8 cellular contexts compared by ENCODE assay signal in the genomic region with DNA sequence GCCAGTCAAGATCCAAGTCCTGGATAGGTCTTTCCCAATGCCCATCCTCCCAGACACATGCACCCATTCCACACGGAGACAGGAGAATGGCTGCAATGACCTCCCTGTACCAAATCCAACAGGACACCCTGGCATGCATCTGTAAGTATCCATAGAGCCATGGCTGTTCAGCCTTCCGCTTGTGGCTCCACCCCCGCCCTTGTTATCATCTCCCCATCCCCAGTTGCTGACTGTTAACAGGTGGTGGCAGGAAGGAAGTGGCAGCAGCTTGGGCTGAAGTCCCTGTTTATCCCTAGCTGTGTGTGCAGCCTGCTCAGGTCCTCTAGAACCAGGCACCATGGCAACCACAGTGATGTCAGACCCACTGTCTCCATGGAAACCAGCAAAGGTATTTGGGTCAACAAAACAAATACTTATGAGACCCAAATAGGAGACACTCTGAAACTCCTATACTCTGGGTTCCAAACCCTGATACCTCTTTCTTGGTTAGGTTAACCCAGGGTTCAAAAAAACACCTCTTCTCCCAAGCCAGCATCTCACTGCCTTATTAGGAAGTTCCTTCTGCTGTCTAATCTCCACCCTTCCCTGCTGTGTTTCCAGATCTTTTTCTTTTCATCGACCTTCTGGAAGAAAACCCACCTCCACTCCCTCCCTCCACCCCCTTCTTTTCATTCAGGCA. TPM values are rescaled to one million over a fixed set of nuclear protein-coding genes. Genes with fewer than 3 reads are reported as not detected.
DNase-seq lines count a peak whose midpoint lies in the region; ATAC-seq and TF ChIP-seq lines count a peak whose summit lies in the region.

No MANE protein-coding gene starts in this region.

- peak overlapping the region; percentile 33 for H3K4me3 ChIP-seq in RWPE2 (ENCODE audit: severe bottlenecking)
- H3K4me3 ChIP-seq in heart left ventricle, result peak overlapping the region; percentile 38 to 82 (median 61)
- peak overlapping the region; percentile 44 for H3K4me3 ChIP-seq in urinary bladder (ENCODE audit: low read depth, low read length)

- no peak for TF ChIP-seq POLR2A in heart left ventricle (IDR thresholded peaks at IDR 0.05)

- CTCF ChIA-PET in activated naive CD4-positive, alpha-beta T cell treated with anti-CD3 and anti-CD28 coated beads, Interleukin-2, amount 10 ng/mL, durations not matched to agents 7 days and 5 days (lab: Charles Lee), result interaction anchor here (1.0 to 2.8 kb wide), 12 partner anchors 17 to 286 kb away, joined by 3 to 17 read pairs (median 4); a partner anchor contains a TSS

- peak; percentile 88 for DNase-seq in activated gamma-delta T cell treated with Interleukin-2 at 50 U/mL for 16 hours
- no peak for DNase-seq in activated gamma-delta T cell (lab: John Stamatoyannopoulos, UW)
- no peak for DNase-seq in RWPE2 (ENCODE audit: low spot score)
- peak; percentile 96 for DNase-seq in activated naive CD4-positive, alpha-beta T cell treated with anti-CD3 and anti-CD28 coated beads, Interleukin-2, amount 10 ng/mL, durations not matched to agents 7 days and 5 days
- peak in 3 of 5 donors; percentile 38 to 68 (median 51) for DNase-seq in heart left ventricle
- DNase-seq in posterior cingulate gyrus, result peak in 9 of 10 donors; percentile 46 to 95 (median 76)

- 10 to 18% (median 13%) methylated on average over 4 of the region's 4 CpGs for WGBS in heart left ventricle, 4 donors
- 5% methylated on average over 4 of the region's 4 CpGs for WGBS in urinary bladder

- peaks cover 42% of the 10 kb centered on the region for H3K36me3 Mint-ChIP-seq in activated naive CD4-positive, alpha-beta T cell treated with anti-CD3 and anti-CD28 coated beads, Interleukin-2, amount 10 ng/mL, durations not matched to agents 7 days and 5 days

- H3K27me3 ChIP-seq in RWPE2 (ENCODE audit: insufficient read depth, poor library complexity, severe bottlenecking) (no peaks in the 10 kb centered on the region), heart left ventricle (no peaks in the 10 kb centered on the region)

- TF ChIP-seq CTCF in RWPE2 (IDR thresholded peaks at IDR 0.05; ENCODE audit: poor library complexity, severe bottlenecking) (no peak), heart left ventricle (IDR thresholded peaks at IDR 0.05) (no peak)

- H3K27ac Mint-ChIP-seq in activated naive CD4-positive, alpha-beta T cell treated with anti-CD3 and anti-CD28 coated beads, Interleukin-2, amount 10 ng/mL, durations not matched to agents 7 days and 5 days, result peak overlapping the region; percentile 93

- H3K9me3 ChIP-seq in RWPE2 (ENCODE audit: severe bottlenecking), result no peaks in the 10 kb centered on the region
- no peaks in the 10 kb centered on the region for H3K9me3 ChIP-seq in heart left ventricle

- H3K4me3 Mint-ChIP-seq in activated naive CD4-positive, alpha-beta T cell treated with anti-CD3 and anti-CD28 coated beads, Interleukin-2, amount 10 ng/mL, durations not matched to agents 7 days and 5 days, result peak overlapping the region; percentile 88

- H3K9me3 Mint-ChIP-seq in activated naive CD4-positive, alpha-beta T cell treated with anti-CD3 and anti-CD28 coated beads, Interleukin-2, amount 10 ng/mL, durations not matched to agents 7 days and 5 days, result no peaks in the 10 kb centered on the region

- no peaks in the 10 kb centered on the region for H3K27me3 Mint-ChIP-seq in activated naive CD4-positive, alpha-beta T cell treated with anti-CD3 and anti-CD28 coated beads, Interleukin-2, amount 10 ng/mL, durations not matched to agents 7 days and 5 days

- peak overlapping the region; percentile 36 for H3K27ac ChIP-seq in RWPE2 (ENCODE audit: poor library complexity, severe bottlenecking)
- peak overlapping the region in 11 of 12 donors; percentile 70 to 85 (median 80) for H3K27ac ChIP-seq in heart left ventricle
- H3K27ac ChIP-seq in urinary bladder (ENCODE audit: low read depth), result peak overlapping the region; percentile 53

- peaks cover 8% of the 10 kb centered on the region for H3K36me3 ChIP-seq in RWPE2 (ENCODE audit: low read depth)
- H3K36me3 ChIP-seq in heart left ventricle, result peaks cover 0 to 31% (median 26%) of the 10 kb centered on the region in 9 donors
- no peaks in the 10 kb centered on the region for H3K36me3 ChIP-seq in urinary bladder (ENCODE audit: insufficient read depth)

- intact Hi-C loops in heart left ventricle (cut with DNase I) (loop anchor here in 5 of 10 donors (5.0 to 10.0 kb wide), 4 partner anchors 62 to 127 kb away; a partner anchor contains a TSS), posterior cingulate gyrus (cut with DNase I) (no loop called here)

- peaks cover 85% of the 10 kb centered on the region for H3K4me1 Mint-ChIP-seq in activated naive CD4-positive, alpha-beta T cell treated with anti-CD3 and anti-CD28 coated beads, Interleukin-2, amount 10 ng/mL, durations not matched to agents 7 days and 5 days

- H3K4me1 ChIP-seq in RWPE2 (ENCODE audit: insufficient read depth, poor library complexity, severe bottlenecking) (peaks cover 10% of the 10 kb centered on the region), heart left ventricle (peaks cover 8 to 69% (median 40%) of the 10 kb centered on the region in 12 donors), urinary bladder (ENCODE audit: insufficient read depth) (no peaks in the 10 kb centered on the region)

- ATAC-seq in HG03520 (IDR thresholded peaks at IDR 0.05; ENCODE audit: unreplicated experiment) (peak; percentile 63), RWPE2 (ENCODE audit: low read depth) (no peak; the same call in 2 of the 3 replicates), heart left ventricle (peak in 1 of 4 donors; percentile 8)

RNA-seq across cellular contexts. Expression of a gene that starts 0.7 kb away (rescaled TPM):
- 10 to 100 TPM; 38.2 to 70.4 (median 51.7) TPM for total RNA-seq in heart left ventricle
- polyA plus RNA-seq in heart left ventricle, result 10 to 100 TPM; 36.9 to 38.2 TPM
- 74.0 TPM for total RNA-seq in urinary bladder
- polyA plus RNA-seq in urinary bladder, result 206 TPM

RNA-seq across cellular contexts. Expression of a gene that starts 6.4 kb away (rescaled TPM):
- total RNA-seq in heart left ventricle (10 to 100 TPM; 10.7 to 19.2 (median 16.3) TPM), urinary bladder (10.8 TPM)
- polyA plus RNA-seq in heart left ventricle (10 to 100 TPM in 1 of 2 donors, 1 to 10 TPM in 1; 9.7 to 18.0 TPM), urinary bladder (29.2 TPM)

RNA-seq across cellular contexts. Expression of a gene that starts 15.4 kb away (rescaled TPM):
- 100 to 1,000 TPM in 1 of 9 donors, 10 to 100 TPM in 8; 38.8 to 115 (median 62.4) TPM for total RNA-seq in heart left ventricle
- 10 to 100 TPM; 23.6 to 93.7 TPM for polyA plus RNA-seq in heart left ventricle
- total RNA-seq in urinary bladder, result 61.2 TPM
- polyA plus RNA-seq in urinary bladder, result 110 TPM

RNA-seq across cellular contexts. Expression of a gene that starts 18.7 kb away (rescaled TPM):
- total RNA-seq in heart left ventricle, result 10 to 100 TPM; 12.8 to 50.8 (median 37.5) TPM
- 10 to 100 TPM; 47.1 to 52.1 TPM for polyA plus RNA-seq in heart left ventricle
- 6.8 TPM for total RNA-seq in urinary bladder
- polyA plus RNA-seq in urinary bladder, result 47.1 TPM

RNA-seq across cellular contexts. Expression of a gene that starts 19.3 kb away (rescaled TPM):
- total RNA-seq in heart left ventricle, result 10 to 100 TPM; 11.0 to 30.0 (median 16.7) TPM
- 10 to 100 TPM in 1 of 2 donors, 1 to 10 TPM in 1; 6.8 to 48.9 TPM for polyA plus RNA-seq in heart left ventricle
- 38.4 TPM for total RNA-seq in urinary bladder
- polyA plus RNA-seq in urinary bladder, result 54.9 TPM

Comparison
In these comparisons a context has a peak if more than half of its experiments do, and no peak if none do; other contexts are left out.
1. DNase-seq: peak in activated gamma-delta T cell treated with Interleukin-2 at 50 U/mL for 16 hours (single experiment), activated naive CD4-positive, alpha-beta T cell treated with anti-CD3 and anti-CD28 coated beads, Interleukin-2, amount 10 ng/mL, durations not matched to agents 7 days and 5 days (single experiment), heart left ventricle (3 of 5) and posterior cingulate gyrus (9 of 10); none in activated gamma-delta T cell (single experiment) and RWPE2 (single experiment).
2. Peak in every context shown above with its lines, with median percentiles within 50 percentile points of each other: H3K27ac ChIP-seq and H3K4me3 ChIP-seq.